In the genomic region with DNA sequence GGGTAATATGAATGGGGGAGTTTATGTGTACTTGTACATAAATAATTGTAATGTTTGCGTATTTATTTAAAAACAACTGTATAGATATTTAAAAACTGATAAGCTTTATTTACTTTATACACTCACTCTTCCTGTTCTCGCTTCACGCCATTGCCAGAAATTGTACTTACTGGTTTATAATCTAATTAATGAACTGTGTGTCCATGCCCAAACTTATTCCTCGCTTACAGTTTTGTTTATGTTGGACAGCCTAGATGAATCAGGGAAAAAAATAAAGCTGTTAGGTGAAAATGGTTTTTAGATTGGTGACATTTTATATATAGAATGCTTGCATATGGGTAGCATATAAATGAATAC, we compare ENCODE assay signal across 15 cellular contexts. TPM values are rescaled to one million over a fixed set of nuclear protein-coding genes. Genes with fewer than 3 reads are reported as not detected.
DNase-seq lines count a peak whose midpoint lies in the region; TF ChIP-seq lines count a peak whose summit lies in the region.
"Had no signal": no experiment of that assay in that cellular context is flagged by ENCODE, and none has a peak within 500 bp of the region (broad histone marks: within the 10 kb centered on the region; RNA-seq: fewer than 3 reads in every experiment).

No MANE protein-coding gene starts in this region.

- H3K36me3 Mint-ChIP-seq in MCF 10A (ENCODE audit: insufficient read depth, unreplicated experiment) (peaks cover 9% of the 10 kb centered on the region), brain (peaks cover 25% of the 10 kb centered on the region)

- H3K4me1 Mint-ChIP-seq in MCF 10A (ENCODE audit: insufficient read depth, unreplicated experiment): peaks cover 27% of the 10 kb centered on the region
- H3K4me1 Mint-ChIP-seq in brain: peaks cover 57% of the 10 kb centered on the region

- no peak overlapping the region for H3K4me2 ChIP-seq in mammary epithelial cell (ENCODE audit: insufficient read depth, low read depth, low read length)

- intact Hi-C loops in MCF 10A (cut with micrococcal nuclease) (no loop called here), mammary epithelial cell (cut with micrococcal nuclease) (no loop called here), dorsolateral prefrontal cortex (cut with DNase I) (no loop called here)

- H3K27ac ChIP-seq in mammary epithelial cell (ENCODE audit: insufficient read depth, low read depth, low read length) (no peak overlapping the region), dorsolateral prefrontal cortex (peak overlapping the region in 9 of 59 donors; percentile 18 to 73 (median 47))
- H3K27ac ChIP-seq: C4-2B, GM23248 had no signal

- H3K9ac ChIP-seq in mammary epithelial cell (ENCODE audit: insufficient read depth, low read length): no peak overlapping the region
- H3K9ac ChIP-seq: GM23248 had no signal

- H3K27me3 ChIP-seq in mammary epithelial cell (ENCODE audit: insufficient read depth, low read length): no peaks in the 10 kb centered on the region
- H3K27me3 ChIP-seq in dorsolateral prefrontal cortex: no peaks in the 10 kb centered on the region

- POLR2A ChIA-PET in MCF 10A (lab: Yijun Ruan, JAX): interaction anchor here (1.2 to 2.4 kb wide), 3 partner anchors 12 to 30 kb away, joined by 3 to 12 read pairs (median 7); partner anchors contain the start of gene AATF

- peaks cover 5% of the 10 kb centered on the region for H3K4me1 ChIP-seq in mammary epithelial cell (ENCODE audit: insufficient read depth, low read length)
- H3K4me1 ChIP-seq: Caco-2 had no signal

- dilution Hi-C loops in mammary epithelial cell (cut with HindIII; ENCODE audit: low sequenced_read_pairs): no loop called here

- BruUV-seq in MCF 10A (replicated peaks; lab: Mats Ljungman, UMichigan) (no TSS peak), mammary epithelial cell (replicated peaks; lab: Mats Ljungman, UMichigan) (no TSS peak)

- no peak overlapping the region for H3K4me3 ChIP-seq in mammary epithelial cell (replicated peaks in 1 of 3; ENCODE audit: insufficient read depth in 1 of 3, low read depth in 2 of 3, low read length in 3 of 3)
- H3K4me3 ChIP-seq in dorsolateral prefrontal cortex: peak overlapping the region in 12 of 59 donors; percentile 3 to 41 (median 18)
- H3K4me3 ChIP-seq: GM23248 had no signal

- in situ Hi-C loops in mammary epithelial cell (cut with MboI; ENCODE audit: low sequenced_read_pairs in 2 of 2): no loop called here

- no peaks in the 10 kb centered on the region for H3K36me3 ChIP-seq in mammary epithelial cell (ENCODE audit: insufficient read depth, low read length)

- no peak overlapping the region for H2AFZ ChIP-seq in mammary epithelial cell (ENCODE audit: low read depth, low read length)
- H2AFZ ChIP-seq: GM23248 had no signal

- H3K27me3 Mint-ChIP-seq in MCF 10A (ENCODE audit: insufficient read depth, unreplicated experiment) (no peaks in the 10 kb centered on the region), brain (peaks cover 8% of the 10 kb centered on the region)

- no peak for DNase-seq in MCF 10A (ENCODE audit: unreplicated experiment)
- DNase-seq in mammary epithelial cell: no peak
- peak; percentile 10 for DNase-seq in iris pigment epithelial cell (ENCODE audit: low read depth)
- DNase-seq in DMS153 (lab: John Stamatoyannopoulos, UW): no peak
- no peak for DNase-seq in NCI-H1092 treated with DMSO at 0.1 percent for 48 hours (lab: John Stamatoyannopoulos, UW)
- DNase-seq in dorsolateral prefrontal cortex: no peak
- no peak for DNase-seq in T-helper 2 cell
- DNase-seq: Caco-2; NCI-H146; NCI-H2081 treated with DMSO at 0.1 percent for 48 hours; NCI-H226; NK-92 treated with Interleukin-12 subunit alpha and Interleukin-12 subunit beta, amount 100 ng/mL, for 24 hours had no signal

- CTCF ChIA-PET in MCF 10A (lab: Yijun Ruan, JAX) (interaction anchor here (0.6 kb wide), 1 partner anchor 345 kb away, joined by 4 read pairs; no protein-coding TSS in a partner anchor), mammary epithelial cell (lab: Charles Lee; ENCODE audit: low non-redundant PET) (no interaction called here)

- TF ChIP-seq CTCF in MCF 10A (IDR thresholded peaks at IDR 0.05; ENCODE audit: unreplicated experiment) (no peak), mammary epithelial cell (conservative IDR thresholded peaks at IDR 0.05 in 1 of 2, IDR thresholded peaks at IDR 0.05 in 1 of 2; ENCODE audit: extremely low read depth in 1 of 2, insufficient read depth in 1 of 2, low read depth in 1 of 2, low read length in 2 of 2) (no peak), brain (conservative IDR thresholded peaks at IDR 0.05) (no peak), dorsolateral prefrontal cortex (IDR thresholded peaks at IDR 0.05 in 54 of 56, conservative IDR thresholded peaks at IDR 0.05 in 2 of 56; ENCODE audit: low read depth in 1 of 56, partially characterized antibody in 56 of 56) (no peak)

- no peaks in the 10 kb centered on the region for H4K20me1 ChIP-seq in mammary epithelial cell (ENCODE audit: insufficient read depth, low read length)

- no peaks in the 10 kb centered on the region for H3K9me3 ChIP-seq in mammary epithelial cell (replicated peaks; ENCODE audit: insufficient read depth, low read length)
- H3K9me3 ChIP-seq: Caco-2 had no signal

- 95% methylated on average over 4 of the region's 4 CpGs for WGBS in mammary epithelial cell (ENCODE audit: low coverage, missing lambda C conversion rate)

- no peak overlapping the region for H3K4me3 Mint-ChIP-seq in MCF 10A (ENCODE audit: unreplicated experiment)
- peak overlapping the region; percentile 15 to 67 (median 36) for H3K4me3 Mint-ChIP-seq in brain

- H3K9me3 Mint-ChIP-seq in MCF 10A (ENCODE audit: unreplicated experiment): no peaks in the 10 kb centered on the region
- peaks cover 0 to 3% (median 0%) of the 10 kb centered on the region in 5 experiments for H3K9me3 Mint-ChIP-seq in brain

- peak overlapping the region; percentile 63 for H3K27ac Mint-ChIP-seq in MCF 10A (ENCODE audit: low read depth, unreplicated experiment)
- peak overlapping the region in 3 of 5 experiments; percentile 24 to 69 (median 61) for H3K27ac Mint-ChIP-seq in brain

- H3K79me2 ChIP-seq in mammary epithelial cell (ENCODE audit: insufficient read depth, low read length): peaks cover 65% of the 10 kb centered on the region

RNA-seq across cellular contexts. Expression of gene AATF, which starts 30.8 kb away (rescaled TPM):
- total RNA-seq in MCF 10A (2022) (68.9 and 85.2 TPM in 2 replicates), mammary epithelial cell (10 to 100 TPM; 21.2 to 70.3 TPM), dorsolateral prefrontal cortex (10 to 100 TPM; 23.9 to 55.3 (median 33.6) TPM)
- polyA plus RNA-seq in mammary epithelial cell (19.0 TPM), brain (ENCODE audit: insufficient read depth, low read depth, low replicate concordance) (72.4 TPM)
- polyA minus RNA-seq in mammary epithelial cell: 54.6 TPM

RNA-seq across cellular contexts. Expression of gene LHX1, which starts 42.3 kb away (rescaled TPM):
- total RNA-seq in MCF 10A (2022): not detected in 2 replicates
- total RNA-seq in mammary epithelial cell: not detected
- polyA plus RNA-seq in mammary epithelial cell: not detected
- not detected for polyA minus RNA-seq in mammary epithelial cell
- polyA plus RNA-seq in brain (ENCODE audit: insufficient read depth, low read depth, low replicate concordance): not detected
- 1 to 10 TPM in 9 of 120 experiments, under 1 TPM in 32, not detected in 79; 0.14 to 1.8 (median 0.49) TPM for total RNA-seq in dorsolateral prefrontal cortex
- total RNA-seq: Caco-2, GM23248 had no signal
- polyA plus RNA-seq: GM23248 had no signal
